In genomic region chr3:196284396-196284795, GRCh38 we compare ENCODE assay signal across 13 cellular contexts. TPM values are rescaled to one million over a fixed set of nuclear protein-coding genes. Genes with fewer than 3 reads are reported as not detected.
DNase-seq lines count a peak whose midpoint lies in the region; ATAC-seq and TF ChIP-seq lines count a peak whose summit lies in the region.
"Had no signal": no experiment of that assay in that cellular context is flagged by ENCODE, and none has a peak within 500 bp of the region (broad histone marks: within the 10 kb centered on the region; RNA-seq: fewer than 3 reads in every experiment).

No MANE protein-coding gene starts in this region.

- H3K4me3 Mint-ChIP-seq in activated T-helper 1 cell treated with anti-CD3 and anti-CD28 coated beads, Interleukin-12 subunit alpha, Interleukin-12 subunit beta, Interleukin-2, Interleukin-4 antibody, amounts not matched to agents 30 ng/mL and 10 ng/mL and 1 ng/mL, durations not matched to agents 14 hours and 24 hours and 36 hours, result peak overlapping the region; percentile 11
- no peak overlapping the region for H3K4me3 Mint-ChIP-seq in nephron progenitor cell
- H3K4me3 Mint-ChIP-seq: activated CD8-positive, alpha-beta memory T cell treated with anti-CD3 and anti-CD28 coated beads, Interleukin-2, amount 10 ng/mL, durations not matched to agents 7 days and 5 days had no signal

- intact Hi-C loops in activated T-helper 1 cell treated with anti-CD3 and anti-CD28 coated beads, Interleukin-12 subunit alpha, Interleukin-12 subunit beta, Interleukin-2, Interleukin-4 antibody, amounts not matched to agents 30 ng/mL and 10 ng/mL and 1 ng/mL, durations not matched to agents 14 hours and 24 hours and 36 hours (cut with micrococcal nuclease), result no loop called here

- H3K4me3 ChIP-seq in BLaER1 treated with 17β-estradiol and CSF1 and Interleukin-3, amounts not matched to agents 10 nM and 100 nM, result peak overlapping the region in 2 of 10 experiments; percentile 87 to 92; a peak in 1 of 20 replicates
- H3K4me3 ChIP-seq in HAP-1, result no peak overlapping the region
- H3K4me3 ChIP-seq: suprapubic skin had no signal

- in situ Hi-C loops in HAP-1 (cut with MboI; ENCODE audit: low sequenced_read_pairs), result no loop called here

- no peak for TF ChIP-seq CTCF in nephron progenitor cell (IDR thresholded peaks at IDR 0.05)

- peaks cover 0 to 22% (median 0%) of the 10 kb centered on the region in 11 experiments; a peak in 7 of 22 replicates for H3K36me3 ChIP-seq in BLaER1 treated with 17β-estradiol and CSF1 and Interleukin-3, amounts not matched to agents 10 nM and 100 nM
- H3K36me3 ChIP-seq in HAP-1 (replicated peaks), result no peaks in the 10 kb centered on the region; the same call in none of the 2 replicates
- H3K36me3 ChIP-seq: suprapubic skin had no signal

- no peak for ATAC-seq in HG03139 (IDR thresholded peaks at IDR 0.05; ENCODE audit: unreplicated experiment)
- ATAC-seq: activated CD8-positive, alpha-beta memory T cell treated with anti-CD3 and anti-CD28 coated beads, Interleukin-2, amount 10 ng/mL, durations not matched to agents 7 days and 5 days had no signal

- no peaks in the 10 kb centered on the region for H3K27me3 ChIP-seq in BLaER1 treated with 17β-estradiol and CSF1 and Interleukin-3, amounts not matched to agents 10 nM and 100 nM
- no peaks in the 10 kb centered on the region for H3K27me3 ChIP-seq in HAP-1 (ENCODE audit: low read depth)
- H3K27me3 ChIP-seq: suprapubic skin had no signal

- H3K9me3 Mint-ChIP-seq in activated T-helper 1 cell treated with anti-CD3 and anti-CD28 coated beads, Interleukin-12 subunit alpha, Interleukin-12 subunit beta, Interleukin-2, Interleukin-4 antibody, amounts not matched to agents 30 ng/mL and 10 ng/mL and 1 ng/mL, durations not matched to agents 14 hours and 24 hours and 36 hours, result no peaks in the 10 kb centered on the region
- no peaks in the 10 kb centered on the region for H3K9me3 Mint-ChIP-seq in nephron progenitor cell

- H3K4me1 Mint-ChIP-seq in activated T-helper 1 cell treated with anti-CD3 and anti-CD28 coated beads, Interleukin-12 subunit alpha, Interleukin-12 subunit beta, Interleukin-2, Interleukin-4 antibody, amounts not matched to agents 30 ng/mL and 10 ng/mL and 1 ng/mL, durations not matched to agents 14 hours and 24 hours and 36 hours (ENCODE audit: low read depth), result peaks cover 74% of the 10 kb centered on the region
- peaks cover 45% of the 10 kb centered on the region for H3K4me1 Mint-ChIP-seq in nephron progenitor cell

- no peak overlapping the region for H3K27ac ChIP-seq in BLaER1 treated with 17β-estradiol and CSF1 and Interleukin-3, amounts not matched to agents 10 nM and 100 nM
- H3K27ac ChIP-seq: suprapubic skin had no signal

- H3K4me1 ChIP-seq in BLaER1 treated with 17β-estradiol and CSF1 and Interleukin-3, amounts not matched to agents 10 nM and 100 nM, result peaks cover 54 to 78% (median 64%) of the 10 kb centered on the region in 10 experiments
- peaks cover 31% of the 10 kb centered on the region for H3K4me1 ChIP-seq in HAP-1

- no peak overlapping the region for H3K27ac Mint-ChIP-seq in activated T-helper 1 cell treated with anti-CD3 and anti-CD28 coated beads, Interleukin-12 subunit alpha, Interleukin-12 subunit beta, Interleukin-2, Interleukin-4 antibody, amounts not matched to agents 30 ng/mL and 10 ng/mL and 1 ng/mL, durations not matched to agents 14 hours and 24 hours and 36 hours
- H3K27ac Mint-ChIP-seq in nephron progenitor cell, result no peak overlapping the region
- H3K27ac Mint-ChIP-seq: activated CD8-positive, alpha-beta memory T cell treated with anti-CD3 and anti-CD28 coated beads, Interleukin-2, amount 10 ng/mL, durations not matched to agents 7 days and 5 days had no signal

- no peaks in the 10 kb centered on the region for H3K27me3 Mint-ChIP-seq in activated T-helper 1 cell treated with anti-CD3 and anti-CD28 coated beads, Interleukin-12 subunit alpha, Interleukin-12 subunit beta, Interleukin-2, Interleukin-4 antibody, amounts not matched to agents 30 ng/mL and 10 ng/mL and 1 ng/mL, durations not matched to agents 14 hours and 24 hours and 36 hours (ENCODE audit: insufficient read depth)
- H3K27me3 Mint-ChIP-seq in nephron progenitor cell (ENCODE audit: low read depth, poor library complexity), result no peaks in the 10 kb centered on the region
- H3K27me3 Mint-ChIP-seq: activated CD8-positive, alpha-beta memory T cell treated with anti-CD3 and anti-CD28 coated beads, Interleukin-2, amount 10 ng/mL, durations not matched to agents 7 days and 5 days had no signal

- peaks cover 17% of the 10 kb centered on the region for H3K36me3 Mint-ChIP-seq in activated T-helper 1 cell treated with anti-CD3 and anti-CD28 coated beads, Interleukin-12 subunit alpha, Interleukin-12 subunit beta, Interleukin-2, Interleukin-4 antibody, amounts not matched to agents 30 ng/mL and 10 ng/mL and 1 ng/mL, durations not matched to agents 14 hours and 24 hours and 36 hours (ENCODE audit: low read depth)
- H3K36me3 Mint-ChIP-seq in nephron progenitor cell (ENCODE audit: low read depth), result peaks cover 9% of the 10 kb centered on the region

- H3K9me3 ChIP-seq in BLaER1 treated with 17β-estradiol and CSF1 and Interleukin-3, amounts not matched to agents 10 nM and 100 nM (replicated peaks in 1 of 11), result no peaks in the 10 kb centered on the region
- no peaks in the 10 kb centered on the region for H3K9me3 ChIP-seq in HAP-1
- H3K9me3 ChIP-seq: suprapubic skin had no signal

- DNase-seq in HAP-1 (ENCODE audit: low spot score in 2 of 2) (peak; percentile 40 to 47), myocyte (ENCODE audit: low read depth) (peak; percentile 32), epidermal melanocyte (ENCODE audit: insufficient read length, low spot score) (no peak), SW480 (ENCODE audit: low spot score) (no peak), nephron progenitor cell (no peak)
- DNase-seq in activated T-helper 1 cell treated with anti-CD3 and anti-CD28 coated beads, Interleukin-12 subunit alpha, Interleukin-12 subunit beta, Interleukin-2, Interleukin-4 antibody, amounts not matched to agents 30 ng/mL and 10 ng/mL and 1 ng/mL, durations not matched to agents 14 hours and 24 hours and 36 hours (ENCODE audit: low spot score), result no peak
- DNase-seq: activated CD8-positive, alpha-beta memory T cell treated with anti-CD3 and anti-CD28 coated beads, Interleukin-2, amount 10 ng/mL, durations not matched to agents 7 days and 5 days; anterior cingulate cortex; effector CD8-positive, alpha-beta T cell; Kasumi-1 had no signal

- peak overlapping the region in 3 of 11 experiments; percentile 9 to 87 (median 87); a peak in 3 of 22 replicates for H3K9ac ChIP-seq in BLaER1 treated with 17β-estradiol and CSF1 and Interleukin-3, amounts not matched to agents 10 nM and 100 nM

- peak overlapping the region; percentile 4 to 97 (median 90); a peak in 20 of 22 replicates for H3K4me2 ChIP-seq in BLaER1 treated with 17β-estradiol and CSF1 and Interleukin-3, amounts not matched to agents 10 nM and 100 nM

- peaks cover 0 to 74% (median 42%) of the 10 kb centered on the region in 11 experiments; a peak in 17 of 22 replicates for H4K20me1 ChIP-seq in BLaER1 treated with 17β-estradiol and CSF1 and Interleukin-3, amounts not matched to agents 10 nM and 100 nM

RNA-seq across cellular contexts. Expression of gene PCYT1A, which starts 3.1 kb away (rescaled TPM):
- total RNA-seq in activated T-helper 1 cell treated with anti-CD3 and anti-CD28 coated beads, Interleukin-12 subunit alpha, Interleukin-12 subunit beta, Interleukin-2, Interleukin-4 antibody, amounts not matched to agents 30 ng/mL and 10 ng/mL and 1 ng/mL, durations not matched to agents 14 hours and 24 hours and 36 hours, result 54.7 and 57.0 TPM in 2 replicates
- total RNA-seq in myocyte, result 66.2 and 83.6 TPM in 2 replicates
- 50.5 TPM for polyA plus RNA-seq in myocyte (2012)

RNA-seq across cellular contexts. Expression of gene DYNLT2B, which starts 33.6 kb away (rescaled TPM):
- total RNA-seq in activated T-helper 1 cell treated with anti-CD3 and anti-CD28 coated beads, Interleukin-12 subunit alpha, Interleukin-12 subunit beta, Interleukin-2, Interleukin-4 antibody, amounts not matched to agents 30 ng/mL and 10 ng/mL and 1 ng/mL, durations not matched to agents 14 hours and 24 hours and 36 hours, result 11.6 and 12.7 TPM in 2 replicates
- total RNA-seq in myocyte, result 9.1 and 12.0 TPM in 2 replicates
- 20.6 TPM for polyA plus RNA-seq in myocyte (2012)

RNA-seq across cellular contexts. Expression of gene TM4SF19, which starts 53.8 kb away (rescaled TPM):
- not detected in 2 replicates for total RNA-seq in activated T-helper 1 cell treated with anti-CD3 and anti-CD28 coated beads, Interleukin-12 subunit alpha, Interleukin-12 subunit beta, Interleukin-2, Interleukin-4 antibody, amounts not matched to agents 30 ng/mL and 10 ng/mL and 1 ng/mL, durations not matched to agents 14 hours and 24 hours and 36 hours
- 2.4 and 2.7 TPM in 2 replicates for total RNA-seq in myocyte
- 0.71 TPM for polyA plus RNA-seq in myocyte (2012)
- total RNA-seq: activated CD8-positive, alpha-beta memory T cell treated with anti-CD3 and anti-CD28 coated beads, Interleukin-2, amount 10 ng/mL, durations not matched to agents 7 days and 5 days had no signal

Comparison
In these comparisons a context has a peak if more than half of its experiments do, and no peak if none do; other contexts are left out.
1. DNase-seq: peak in HAP-1 (2 of 2) and myocyte (single experiment); none in activated T-helper 1 cell treated with anti-CD3 and anti-CD28 coated beads, Interleukin-12 subunit alpha, Interleukin-12 subunit beta, Interleukin-2, Interleukin-4 antibody, amounts not matched to agents 30 ng/mL and 10 ng/mL and 1 ng/mL, durations not matched to agents 14 hours and 24 hours and 36 hours (single experiment), epidermal melanocyte (single experiment), SW480 (single experiment) and nephron progenitor cell (single experiment).